ENCODE assay signal across 1 cellular context in genomic region chr16:4626396-4626795, GRCh38.
TF ChIP-seq lines count a peak whose summit lies in the region.

No MANE protein-coding gene starts in this region.

TF ChIP-seq in H1, 55 proteins besides CTCF, POLR2A, EP300 and RAD21:
- TF ChIP-seq HDAC2 (IDR thresholded peaks at IDR 0.05; ENCODE audit: borderline replicate concordance in 1 of 2, low read depth in 2 of 2, low read length in 2 of 2) (no peak), HDAC6 (IDR thresholded peaks at IDR 0.05; ENCODE audit: low read depth, low read length) (no peak), KDM4A (IDR thresholded peaks at IDR 0.05; ENCODE audit: low read depth, low read length, severe bottlenecking) (no peak), FOSL1 (IDR thresholded peaks at IDR 0.05; ENCODE audit: insufficient read depth, low read depth, low read length) (no peak), NRF1 (IDR thresholded peaks at IDR 0.05; ENCODE audit: low read depth, low read length) (no peak), SRF (IDR thresholded peaks at IDR 0.05; ENCODE audit: low read depth, low read length) (no peak), SIX5 (IDR thresholded peaks at IDR 0.05; ENCODE audit: low read depth, low read length) (no peak), SP2 (IDR thresholded peaks at IDR 0.05; ENCODE audit: low read length) (no peak), ASH2L (IDR thresholded peaks at IDR 0.05; ENCODE audit: low read length) (no peak)
TF ChIP-seq in H1: peak in this region for 0.
